In the genomic region with DNA sequence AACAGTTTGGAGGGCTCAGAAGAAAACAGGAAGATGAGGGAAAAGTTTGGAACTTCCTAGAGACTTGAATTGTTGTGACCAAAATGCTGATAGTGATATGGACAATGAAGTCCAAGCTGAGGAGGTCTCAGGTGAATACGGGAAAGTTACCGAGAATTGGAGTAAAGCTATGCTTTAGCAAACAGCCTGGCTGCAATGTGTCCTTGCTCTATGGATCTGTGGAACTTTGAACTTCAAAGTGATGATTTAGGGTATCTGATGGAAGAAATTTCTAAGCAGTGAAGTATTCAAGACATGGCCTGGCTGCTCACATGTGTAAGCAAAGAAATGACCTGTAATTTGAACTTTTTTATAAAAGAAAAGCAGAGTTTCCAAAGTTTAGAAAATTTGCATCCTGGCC, we compare ENCODE assay signal across 22 cellular contexts.
DNase-seq lines count a peak whose midpoint lies in the region; ATAC-seq and TF ChIP-seq lines count a peak whose summit lies in the region.
"Had no signal": no experiment of that assay in that cellular context is flagged by ENCODE, and none has a peak within 500 bp of the region (broad histone marks: within the 10 kb centered on the region; RNA-seq: fewer than 3 reads in every experiment).

No MANE protein-coding gene starts in this region.

- H3K27ac ChIP-seq in Karpas-422 (ENCODE audit: low read length) = no peak overlapping the region
- H3K27ac ChIP-seq: adrenal gland, body of pancreas, thyroid gland had no signal

- peaks cover 85% of the 10 kb centered on the region for H3K79me2 ChIP-seq in Karpas-422 (ENCODE audit: low read length)

- no peak for TF ChIP-seq CTCF in activated B cell treated with CpG ODN at 0.5 μM for 24 hours (IDR thresholded peaks at IDR 0.05)

- peaks cover 27% of the 10 kb centered on the region for H3K36me3 ChIP-seq in Karpas-422 (ENCODE audit: insufficient read depth, low read length)
- H3K36me3 ChIP-seq: thyroid gland had no signal

- H3K9ac ChIP-seq in Karpas-422 (ENCODE audit: low read length) = no peak overlapping the region

- peaks cover 31% of the 10 kb centered on the region for H3K4me1 ChIP-seq in Karpas-422 (ENCODE audit: low read length)

- H3K27me3 Mint-ChIP-seq in activated naive CD4-positive, alpha-beta T cell treated with anti-CD3 and anti-CD28 coated beads, Interleukin-2, amount 50 U/mL, for 24 hours = no peaks in the 10 kb centered on the region
- no peaks in the 10 kb centered on the region for H3K27me3 Mint-ChIP-seq in activated B cell treated with CpG ODN at 0.5 μM for 24 hours
- no peaks in the 10 kb centered on the region for H3K27me3 Mint-ChIP-seq in activated naive CD8-positive, alpha-beta T cell treated with anti-CD3 and anti-CD28 coated beads for 36 hours
- H3K27me3 Mint-ChIP-seq: activated CD4-positive, alpha-beta T cell treated with anti-CD3 and anti-CD28 coated beads, Interleukin-2, amount 10 ng/mL, durations not matched to agents 7 days and 5 days had no signal

- no peaks in the 10 kb centered on the region for H3K27me3 ChIP-seq in Karpas-422 (ENCODE audit: low read length)
- H3K27me3 ChIP-seq: adrenal gland, body of pancreas, dorsolateral prefrontal cortex, gastrocnemius medialis, thyroid gland had no signal

- H3K9me3 Mint-ChIP-seq in activated naive CD4-positive, alpha-beta T cell treated with anti-CD3 and anti-CD28 coated beads, Interleukin-2, amount 50 U/mL, for 24 hours = peaks cover 4% of the 10 kb centered on the region
- peaks cover 3% of the 10 kb centered on the region for H3K9me3 Mint-ChIP-seq in activated B cell treated with CpG ODN at 0.5 μM for 24 hours
- peaks cover 24% of the 10 kb centered on the region for H3K9me3 Mint-ChIP-seq in activated naive CD8-positive, alpha-beta T cell treated with anti-CD3 and anti-CD28 coated beads for 36 hours
- no peaks in the 10 kb centered on the region for H3K9me3 Mint-ChIP-seq in stimulated activated effector memory CD8-positive, alpha-beta T cell treated with anti-CD3 and anti-CD28 coated beads, Interleukin-12 subunit alpha, Interleukin-12 subunit beta, amount 100 ng/mL, for 72 hours

- H2AFZ ChIP-seq in Karpas-422 (ENCODE audit: low read length) = no peak overlapping the region

- H3K4me2 ChIP-seq in Karpas-422 (ENCODE audit: low read depth, low read length, poor library complexity, severe bottlenecking) = no peak overlapping the region

- H3K4me1 Mint-ChIP-seq in activated naive CD4-positive, alpha-beta T cell treated with anti-CD3 and anti-CD28 coated beads, Interleukin-2, amount 50 U/mL, for 24 hours = peaks cover 74% of the 10 kb centered on the region
- peaks cover 39% of the 10 kb centered on the region for H3K4me1 Mint-ChIP-seq in activated B cell treated with CpG ODN at 0.5 μM for 24 hours
- H3K4me1 Mint-ChIP-seq in activated naive CD8-positive, alpha-beta T cell treated with anti-CD3 and anti-CD28 coated beads for 36 hours = peaks cover 64% of the 10 kb centered on the region
- peaks cover 71% of the 10 kb centered on the region for H3K4me1 Mint-ChIP-seq in stimulated activated effector memory CD8-positive, alpha-beta T cell treated with anti-CD3 and anti-CD28 coated beads, Interleukin-12 subunit alpha, Interleukin-12 subunit beta, amount 100 ng/mL, for 72 hours

- peaks cover 32% of the 10 kb centered on the region for H3K36me3 Mint-ChIP-seq in activated naive CD4-positive, alpha-beta T cell treated with anti-CD3 and anti-CD28 coated beads, Interleukin-2, amount 50 U/mL, for 24 hours
- H3K36me3 Mint-ChIP-seq in activated B cell treated with CpG ODN at 0.5 μM for 24 hours (ENCODE audit: low read depth) = peaks cover 57% of the 10 kb centered on the region
- peaks cover 57% of the 10 kb centered on the region for H3K36me3 Mint-ChIP-seq in activated naive CD8-positive, alpha-beta T cell treated with anti-CD3 and anti-CD28 coated beads for 36 hours
- peaks cover 77% of the 10 kb centered on the region for H3K36me3 Mint-ChIP-seq in stimulated activated effector memory CD8-positive, alpha-beta T cell treated with anti-CD3 and anti-CD28 coated beads, Interleukin-12 subunit alpha, Interleukin-12 subunit beta, amount 100 ng/mL, for 72 hours

- no peaks in the 10 kb centered on the region for H3K9me2 ChIP-seq in Karpas-422 (replicated peaks; ENCODE audit: insufficient read depth, low read length)

- H3K4me3 ChIP-seq in Karpas-422 (ENCODE audit: low read length) = no peak overlapping the region
- H3K4me3 ChIP-seq: adrenal gland, body of pancreas, dorsolateral prefrontal cortex, gastrocnemius medialis, psoas muscle, thyroid gland had no signal

- no peak for DNase-seq in activated naive CD4-positive, alpha-beta T cell treated with anti-CD3 and anti-CD28 coated beads, Interleukin-2, amount 50 U/mL, for 16 hours
- DNase-seq in activated B cell treated with CpG ODN at 0.5 μM for 24 hours (no peak), posterior cingulate gyrus (no peak), Karpas-422 (no peak), CD1c-positive myeloid dendritic cell (ENCODE audit: extremely low spot score) (no peak)
- DNase-seq in activated naive CD8-positive, alpha-beta T cell treated with anti-CD3 and anti-CD28 coated beads for 36 hours = no peak
- no peak for DNase-seq in stimulated activated effector memory CD8-positive, alpha-beta T cell treated with anti-CD3 and anti-CD28 coated beads, Interleukin-12 subunit alpha, Interleukin-12 subunit beta, amount 100 ng/mL, for 72 hours (ENCODE audit: low spot score in 2 of 2)
- DNase-seq: activated CD4-positive, alpha-beta T cell treated with anti-CD3 and anti-CD28 coated beads, Interleukin-2, amount 10 ng/mL, durations not matched to agents 7 days and 5 days; adrenal gland; body of pancreas; dorsolateral prefrontal cortex; gastrocnemius medialis; hippocampal formation; left colon; mesenchymal stem cell; NCI-H1436; NCI-H2107; NCI-H446; NCI-H774; psoas muscle; thyroid gland had no signal

- peak overlapping the region; percentile 99 for H3K27ac Mint-ChIP-seq in activated naive CD4-positive, alpha-beta T cell treated with anti-CD3 and anti-CD28 coated beads, Interleukin-2, amount 50 U/mL, for 24 hours
- peak overlapping the region; percentile 32 for H3K27ac Mint-ChIP-seq in activated B cell treated with CpG ODN at 0.5 μM for 24 hours
- peak overlapping the region; percentile 87 for H3K27ac Mint-ChIP-seq in activated naive CD8-positive, alpha-beta T cell treated with anti-CD3 and anti-CD28 coated beads for 36 hours
- peak overlapping the region; percentile 89 for H3K27ac Mint-ChIP-seq in stimulated activated effector memory CD8-positive, alpha-beta T cell treated with anti-CD3 and anti-CD28 coated beads, Interleukin-12 subunit alpha, Interleukin-12 subunit beta, amount 100 ng/mL, for 72 hours

- intact Hi-C loops in activated B cell treated with CpG ODN at 0.5 μM for 24 hours (cut with micrococcal nuclease) (no loop called here), posterior cingulate gyrus (cut with DNase I) (no loop called here)

- H4K20me1 ChIP-seq in Karpas-422 (ENCODE audit: insufficient read depth, low read depth, low read length) = no peaks in the 10 kb centered on the region

- CTCF ChIA-PET in activated B cell treated with CpG ODN at 0.5 μM for 24 hours (lab: Charles Lee) = interaction anchor here (1.1 to 1.2 kb wide), 2 partner anchors 8 to 66 kb away, joined by 3 read pairs; no protein-coding TSS in a partner anchor

- no peak for ATAC-seq in activated B cell treated with CpG ODN at 0.5 μM for 24 hours (ENCODE audit: low read depth)
- no peak for ATAC-seq in stimulated activated effector memory CD8-positive, alpha-beta T cell treated with anti-CD3 and anti-CD28 coated beads, Interleukin-12 subunit alpha, Interleukin-12 subunit beta, amount 100 ng/mL, for 72 hours
- ATAC-seq: body of pancreas, left colon had no signal

- H3K4me3 Mint-ChIP-seq in activated naive CD4-positive, alpha-beta T cell treated with anti-CD3 and anti-CD28 coated beads, Interleukin-2, amount 50 U/mL, for 24 hours = peak overlapping the region; percentile 71
- no peak overlapping the region for H3K4me3 Mint-ChIP-seq in activated B cell treated with CpG ODN at 0.5 μM for 24 hours
- H3K4me3 Mint-ChIP-seq in activated naive CD8-positive, alpha-beta T cell treated with anti-CD3 and anti-CD28 coated beads for 36 hours = peak overlapping the region; percentile 14
- peak overlapping the region; percentile 41 for H3K4me3 Mint-ChIP-seq in stimulated activated effector memory CD8-positive, alpha-beta T cell treated with anti-CD3 and anti-CD28 coated beads, Interleukin-12 subunit alpha, Interleukin-12 subunit beta, amount 100 ng/mL, for 72 hours
- H3K4me3 Mint-ChIP-seq: activated CD4-positive, alpha-beta T cell treated with anti-CD3 and anti-CD28 coated beads, Interleukin-2, amount 10 ng/mL, durations not matched to agents 7 days and 5 days had no signal

- no peaks in the 10 kb centered on the region for H3K9me3 ChIP-seq in Karpas-422 (ENCODE audit: low read length)
- H3K9me3 ChIP-seq: adrenal gland, body of pancreas, gastrocnemius medialis, psoas muscle, thyroid gland had no signal

- POLR2A ChIA-PET in activated B cell treated with CpG ODN at 0.5 μM for 24 hours (lab: Charles Lee) = no interaction called here

Comparison
In these comparisons a context has a peak if more than half of its experiments do, and no peak if none do; other contexts are left out.
1. H3K27ac Mint-ChIP-seq: peak in every context shown above with its lines; median percentile 99 in activated naive CD4-positive, alpha-beta T cell treated with anti-CD3 and anti-CD28 coated beads, Interleukin-2, amount 50 U/mL, for 24 hours; 89 in stimulated activated effector memory CD8-positive, alpha-beta T cell treated with anti-CD3 and anti-CD28 coated beads, Interleukin-12 subunit alpha, Interleukin-12 subunit beta, amount 100 ng/mL, for 72 hours; 87 in activated naive CD8-positive, alpha-beta T cell treated with anti-CD3 and anti-CD28 coated beads for 36 hours; 32 in activated B cell treated with CpG ODN at 0.5 μM for 24 hours.